ENCODE assay signal across 1 cellular context in genomic region chr1:51351907-51352306, GRCh38.
TF ChIP-seq lines count a peak whose summit lies in the region.

No MANE protein-coding gene starts in this region.

TF ChIP-seq in WTC11, 78 proteins besides CTCF, POLR2A, EP300 and RAD21 (continued from another document):
- TF ChIP-seq MXD4 (CRISPR knock-in tag; IDR thresholded peaks at IDR 0.05; ENCODE audit: borderline replicate concordance) (no peak), FOXP4 (CRISPR knock-in tag; IDR thresholded peaks at IDR 0.05) (no peak)
TF ChIP-seq in WTC11: peak in this region for 0.
